8 cellular contexts compared by ENCODE assay signal in the genomic region with DNA sequence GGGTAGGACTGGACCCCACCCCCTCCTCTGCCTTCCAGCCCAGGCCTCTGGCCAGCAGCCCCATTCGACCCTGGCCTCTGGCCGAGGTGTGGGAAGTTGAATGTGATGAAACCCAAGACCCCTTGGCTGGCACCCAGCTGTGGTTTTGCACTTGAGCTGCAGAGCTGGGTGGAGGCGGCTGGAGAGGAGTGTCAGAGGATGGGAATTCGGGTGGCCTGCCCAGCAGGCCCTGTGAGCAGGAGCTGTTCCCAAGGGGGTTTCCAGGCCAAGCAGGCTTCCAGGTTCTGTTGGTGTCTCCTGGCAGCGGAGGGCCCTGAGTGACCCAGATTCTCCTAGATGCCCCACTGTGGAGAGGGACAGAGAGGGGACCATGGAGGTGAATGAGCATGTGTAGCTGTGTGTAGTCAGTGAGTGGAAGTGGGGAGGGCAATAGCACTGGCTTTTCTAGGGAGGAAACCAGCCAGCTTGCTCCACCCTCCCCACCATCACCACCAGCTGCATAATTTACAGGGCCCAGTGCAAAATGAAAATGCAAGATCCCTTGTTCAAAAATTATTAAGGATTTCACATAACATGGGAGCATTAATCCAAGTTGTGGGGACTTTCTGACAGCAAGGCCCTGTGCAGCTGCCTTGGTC.
DNase-seq lines count a peak whose midpoint lies in the region; ATAC-seq and TF ChIP-seq lines count a peak whose summit lies in the region.

No MANE protein-coding gene starts in this region.

- TF ChIP-seq CTCF in foreskin fibroblast (IDR thresholded peaks at IDR 0.05; ENCODE audit: low read depth, low read length) (no peak), GM13976 (IDR thresholded peaks at IDR 0.05; ENCODE audit: borderline replicate concordance, control extremely low read depth, extremely low read depth, insufficient read depth, missing control alignments) (no peak)

- peak; percentile 62 for DNase-seq in DMS79 treated with DMSO at 0.1 percent for 48 hours (lab: John Stamatoyannopoulos, UW)
- peak; percentile 97 for DNase-seq in RPMI7951 (ENCODE audit: low read depth)
- DNase-seq in foreskin fibroblast = peak; percentile 95
- peak; percentile 39 for DNase-seq in putamen (ENCODE audit: low spot score)
- DNase-seq in NOMO-1 treated with DMSO at 0.1 percent for 48 hours (lab: John Stamatoyannopoulos, UW; ENCODE audit: unreplicated experiment) = no peak
- DNase-seq in GM13976 (ENCODE audit: low spot score) = no peak
- DNase-seq in NCI-H345 treated with DMSO at 0.1 percent for 48 hours (lab: John Stamatoyannopoulos, UW; ENCODE audit: unreplicated experiment) = no peak

- no peak overlapping the region for H3K4me3 ChIP-seq in foreskin fibroblast (ENCODE audit: low read depth in 1 of 2, low read length in 2 of 2)

- in situ Hi-C loops in GM13976 (cut with MboI; ENCODE audit: low sequenced_read_pairs, unreplicated experiment) = no loop called here

- no peak for ATAC-seq in GM18909 (IDR thresholded peaks at IDR 0.05; ENCODE audit: poor library complexity, unreplicated experiment)

Comparison
In these comparisons a context has a peak if more than half of its experiments do, and no peak if none do; other contexts are left out.
1. DNase-seq: peak in DMS79 treated with DMSO at 0.1 percent for 48 hours (single experiment), RPMI7951 (single experiment), foreskin fibroblast (2 of 2) and putamen (single experiment); none in NOMO-1 treated with DMSO at 0.1 percent for 48 hours (single experiment), GM13976 (single experiment) and NCI-H345 treated with DMSO at 0.1 percent for 48 hours (single experiment).